In genomic region chr12:168763-169525, GRCh38 we compare ENCODE assay signal across 14 cellular contexts. TPM values are rescaled to one million over a fixed set of nuclear protein-coding genes. Genes with fewer than 3 reads are reported as not detected.
DNase-seq lines count a peak whose midpoint lies in the region; ATAC-seq and TF ChIP-seq lines count a peak whose summit lies in the region.
"Had no signal": no experiment of that assay in that cellular context is flagged by ENCODE, and none has a peak within 500 bp of the region (broad histone marks: within the 10 kb centered on the region; RNA-seq: fewer than 3 reads in every experiment).

No MANE protein-coding gene starts in this region.

- H3K27me3 ChIP-seq in neuronal stem cell (ENCODE audit: control insufficient read depth in 3 of 3, insufficient read depth in 3 of 3, low read depth in 1 of 3, low read length in 3 of 3) (peaks cover 0 to 44% (median 0%) of the 10 kb centered on the region in 3 experiments), aorta (ENCODE audit: control insufficient read depth in 1 of 2, insufficient read depth in 2 of 2, low read length in 1 of 2) (no peaks in the 10 kb centered on the region)

- no peak for TF ChIP-seq CTCF in choroid plexus epithelial cell (conservative IDR thresholded peaks at IDR 0.05; ENCODE audit: low read depth, low read length)

- H4K91ac ChIP-seq in neuronal stem cell (ENCODE audit: low read depth, low read length, poor library complexity) = no peak overlapping the region

- peak overlapping the region; percentile 68 for H3K18ac ChIP-seq in neuronal stem cell (ENCODE audit: low read length)

- no peaks in the 10 kb centered on the region for H3K79me1 ChIP-seq in neuronal stem cell (ENCODE audit: low read depth, low read length)

- peak overlapping the region; percentile 10 for H2AK5ac ChIP-seq in neuronal stem cell (ENCODE audit: low read depth, low read length)

- H3K4ac ChIP-seq in neuronal stem cell (ENCODE audit: low read length) = no peak overlapping the region

- no peak overlapping the region for H2AFZ ChIP-seq in neuronal stem cell (ENCODE audit: low read length)

- no peak overlapping the region for H3K14ac ChIP-seq in neuronal stem cell (ENCODE audit: low read length)

- no CpG with 5 or more reads among the region's 22 CpGs for WGBS in neuronal stem cell (ENCODE audit: extremely low coverage in 2 of 2, insufficient read length in 2 of 2, insufficient replicate concordance in 1 of 2), 2 donors
- 73 to 77% methylated on average over 22 of the region's 22 CpGs for WGBS in aorta, 2 donors

- no peak overlapping the region for H3K23ac ChIP-seq in neuronal stem cell (ENCODE audit: low read depth, low read length, poor library complexity)

- H3K4me1 ChIP-seq in neuronal stem cell (ENCODE audit: control insufficient read depth in 2 of 2, insufficient read depth in 1 of 2, low read depth in 1 of 2, low read length in 2 of 2) = peaks cover 5 to 38% of the 10 kb centered on the region in 2 donors
- H3K4me1 ChIP-seq in aorta (ENCODE audit: control insufficient read depth in 1 of 2, insufficient read depth in 2 of 2, low read length in 2 of 2) = no peaks in the 10 kb centered on the region

- H3K36me3 ChIP-seq in neuronal stem cell (replicated peaks in 1 of 2; ENCODE audit: control insufficient read depth in 2 of 2, insufficient read depth in 2 of 2, low read length in 2 of 2) (no peaks in the 10 kb centered on the region), aorta (ENCODE audit: control insufficient read depth in 1 of 2, insufficient read depth in 2 of 2, low read length in 1 of 2) (no peaks in the 10 kb centered on the region)
- H3K36me3 ChIP-seq: esophagus squamous epithelium had no signal

- intact Hi-C loops in aorta (cut with DNase I) = no loop called here

- no peak overlapping the region for H3K9ac ChIP-seq in neuronal stem cell (ENCODE audit: low read depth, low read length, poor library complexity)

- ATAC-seq in HG03135 (IDR thresholded peaks at IDR 0.05; ENCODE audit: unreplicated experiment) (no peak), HG03378 (IDR thresholded peaks at IDR 0.05; ENCODE audit: unreplicated experiment) (no peak), aorta (ENCODE audit: low FRiP score) (no peak)
- ATAC-seq: activated T-cell treated with anti-CD3 and anti-CD28 coated beads, Interleukin-2, amount 50 U/mL, for 72 hours had no signal

- peak overlapping the region; percentile 68 for H2BK12ac ChIP-seq in neuronal stem cell (ENCODE audit: low read length)

- H3K27ac ChIP-seq in neuronal stem cell (replicated peaks; ENCODE audit: low read length) = no peak overlapping the region
- H3K27ac ChIP-seq in aorta (ENCODE audit: low read depth in 1 of 2, low read length in 2 of 2) = no peak overlapping the region
- H3K27ac ChIP-seq: esophagus squamous epithelium had no signal

- H3K4me2 ChIP-seq in neuronal stem cell (ENCODE audit: insufficient read depth, low read length, poor library complexity, severe bottlenecking) = no peak overlapping the region

- H4K8ac ChIP-seq in neuronal stem cell (ENCODE audit: low read depth, low read length) = no peak overlapping the region

- no peak overlapping the region for H2BK5ac ChIP-seq in neuronal stem cell (ENCODE audit: low read length)

- DNase-seq in SKM-1 treated with dmso at 0.1 percent for 144 hours (lab: John Stamatoyannopoulos, UW; ENCODE audit: unreplicated experiment) = peak; percentile 66
- DNase-seq in SKM-1 (lab: John Stamatoyannopoulos, UW; ENCODE audit: unreplicated experiment) = no peak
- peak; percentile 31 to 32 for DNase-seq in NOMO-1 (lab: John Stamatoyannopoulos, UW; ENCODE audit: unreplicated experiment in 2 of 2)
- peak; percentile 80 for DNase-seq in choroid plexus epithelial cell (ENCODE audit: low read depth)
- no peak for DNase-seq in neuronal stem cell (ENCODE audit: low spot score)
- no peak for DNase-seq in aorta
- DNase-seq: 8988T; activated CD4-positive, alpha-beta T cell treated with anti-CD3 and anti-CD28 coated beads, Interleukin-2, amount 10 ng/mL, durations not matched to agents 7 days and 5 days; activated T-cell treated with anti-CD3 and anti-CD28 coated beads, Interleukin-2, amount 50 U/mL, for 72 hours; esophagus squamous epithelium; hippocampal formation; NCI-H2029 treated with DMSO at 0.1 percent for 48 hours had no signal

- H3K9me3 ChIP-seq in neuronal stem cell (replicated peaks in 1 of 2; ENCODE audit: control insufficient read depth in 2 of 2, insufficient read depth in 1 of 2, low read depth in 1 of 2, low read length in 2 of 2) (no peaks in the 10 kb centered on the region), aorta (ENCODE audit: control insufficient read depth, low read length) (no peaks in the 10 kb centered on the region)
- H3K9me3 ChIP-seq: esophagus squamous epithelium had no signal

- no peak overlapping the region for H2BK120ac ChIP-seq in neuronal stem cell (ENCODE audit: low read depth, low read length)

- peak overlapping the region; percentile 25 for H2BK15ac ChIP-seq in neuronal stem cell (ENCODE audit: low read length)

- H3K4me3 ChIP-seq in choroid plexus epithelial cell (ENCODE audit: low read depth, low read length) (no peak overlapping the region), neuronal stem cell (ENCODE audit: low read length in 2 of 2) (no peak overlapping the region), aorta (ENCODE audit: low read length in 2 of 2) (no peak overlapping the region)
- H3K4me3 ChIP-seq: esophagus squamous epithelium had no signal

RNA-seq across cellular contexts. Expression of gene SLC6A12, which starts 45.0 kb away (rescaled TPM):
- polyA plus RNA-seq in neuronal stem cell (2013, experiment 1 of 2) = 0.18 TPM
- 0.22 TPM for polyA plus RNA-seq in neuronal stem cell (2013, experiment 2 of 2)
- total RNA-seq in aorta = 1 to 10 TPM; 1.3 to 2.2 TPM
- polyA plus RNA-seq in aorta = under 1 TPM in 1 of 2 donors, not detected in 1; 0.38 TPM
- total RNA-seq: activated CD4-positive, alpha-beta T cell treated with anti-CD3 and anti-CD28 coated beads, Interleukin-2, amount 10 ng/mL, durations not matched to agents 7 days and 5 days had no signal

Comparison
In these comparisons a context has a peak if more than half of its experiments do, and no peak if none do; other contexts are left out.
1. DNase-seq: peak in SKM-1 treated with dmso at 0.1 percent for 144 hours (single experiment), NOMO-1 (2 of 2) and choroid plexus epithelial cell (single experiment); none in SKM-1 (single experiment), neuronal stem cell (single experiment) and aorta (0 of 2).